3 cellular contexts compared by ENCODE assay signal in the genomic region with DNA sequence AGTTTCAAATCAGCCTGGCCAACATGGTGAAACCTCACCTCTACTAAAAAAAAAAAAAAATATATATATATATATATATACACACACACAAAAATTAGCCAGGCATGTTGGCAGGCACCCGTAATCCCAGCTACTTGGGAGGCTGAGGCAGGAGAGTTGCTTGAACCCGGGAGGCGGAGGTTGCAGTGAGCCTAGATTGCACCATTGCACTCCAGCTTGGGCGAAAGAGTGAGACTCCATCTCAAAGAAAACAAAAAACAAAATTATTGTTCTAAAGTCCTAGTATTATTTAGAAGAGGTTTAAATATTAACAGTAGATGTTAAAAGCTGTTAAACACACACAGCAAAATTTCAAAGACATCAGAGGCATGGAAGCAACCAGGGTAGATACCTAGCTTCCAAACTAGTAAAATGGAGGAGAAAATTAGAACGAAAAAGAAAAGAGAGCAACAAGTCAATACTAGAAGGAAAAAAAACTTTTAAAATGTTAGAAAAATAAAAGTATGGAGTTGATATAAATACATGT. TPM values are rescaled to one million over a fixed set of nuclear protein-coding genes. Genes with fewer than 3 reads are reported as not detected.
"Had no signal": no experiment of that assay in that cellular context is flagged by ENCODE, and none has a peak within 500 bp of the region (broad histone marks: within the 10 kb centered on the region; RNA-seq: fewer than 3 reads in every experiment).

No MANE protein-coding gene starts in this region.

RNA-seq across cellular contexts. Expression of a gene that starts 46.8 kb away (rescaled TPM):
- total RNA-seq: lung microvascular endothelial cell, mesenteric fat pad had no signal
- polyA plus RNA-seq: immature natural killer cell had no signal
